Comparison of ENCODE assay signal across 9 cellular contexts in the genomic region with DNA sequence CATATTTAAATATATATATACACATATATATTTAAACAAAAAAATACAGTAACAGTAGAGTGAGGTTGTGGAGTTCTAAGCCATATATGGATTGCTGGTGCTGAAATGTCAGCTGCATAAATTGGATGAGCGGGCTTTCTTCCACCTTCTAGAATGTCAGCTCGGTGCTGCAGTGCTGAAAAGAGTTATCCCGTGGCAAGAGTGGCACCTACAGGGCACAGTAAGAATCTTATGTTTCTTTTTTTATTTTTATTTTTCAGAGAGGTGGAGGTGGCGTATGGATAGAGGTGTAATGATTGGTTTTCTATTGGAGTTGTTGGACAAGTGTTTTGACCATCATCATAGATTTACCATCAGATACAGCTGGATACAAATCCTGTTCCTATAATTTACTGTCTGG.
A peak's percentile ranks its signal among the peaks of the same experiment; 100 is the strongest.
DNase-seq lines count a peak whose midpoint lies in the region; ATAC-seq and TF ChIP-seq lines count a peak whose summit lies in the region.
"Had no signal": no experiment of that assay in that cellular context is flagged by ENCODE, and none has a peak within 500 bp of the region (broad histone marks: within the 10 kb centered on the region; RNA-seq: fewer than 3 reads in every experiment).

No MANE protein-coding gene starts in this region.

- H3K27me3 ChIP-seq in layer of hippocampus (ENCODE audit: control insufficient read depth, insufficient read depth, low read length) (no peaks in the 10 kb centered on the region), testis (no peaks in the 10 kb centered on the region)

- no peaks in the 10 kb centered on the region for H3K9me3 Mint-ChIP-seq in MCF 10A (ENCODE audit: unreplicated experiment)
- H3K9me3 Mint-ChIP-seq: IgD-negative memory B cell had no signal

- peaks cover 6% of the 10 kb centered on the region for H3K36me3 Mint-ChIP-seq in MCF 10A (ENCODE audit: insufficient read depth, unreplicated experiment)
- H3K36me3 Mint-ChIP-seq: IgD-negative memory B cell had no signal

- POLR2A ChIA-PET in MCF 10A (lab: Yijun Ruan, JAX): interaction anchor here (0.6 to 7.3 kb wide), 6 partner anchors 89 to 174 kb away, joined by 3 to 59 read pairs (median 23); a partner anchor contains a TSS

- H3K27ac ChIP-seq in layer of hippocampus (ENCODE audit: low read depth, low read length): peak overlapping the region; percentile 5
- H3K27ac ChIP-seq in testis: no peak overlapping the region

- peak; percentile 52 for DNase-seq in D341Med (ENCODE audit: low spot score)
- peak; percentile 79 for DNase-seq in NCI-H69 (lab: John Stamatoyannopoulos, UW)
- DNase-seq in MCF 10A (ENCODE audit: unreplicated experiment): peak; percentile 75
- peak; percentile 71 for DNase-seq in testis

- no peaks in the 10 kb centered on the region for H3K36me3 ChIP-seq in testis (ENCODE audit: low read depth, missing control alignments)

- no peaks in the 10 kb centered on the region for H3K27me3 Mint-ChIP-seq in MCF 10A (ENCODE audit: insufficient read depth, unreplicated experiment)

- no peak overlapping the region for H3K27ac Mint-ChIP-seq in MCF 10A (ENCODE audit: low read depth, unreplicated experiment)
- H3K27ac Mint-ChIP-seq: IgD-negative memory B cell had no signal

- BruUV-seq in MCF 10A (replicated peaks; lab: Mats Ljungman, UMichigan): no TSS peak

- no peak overlapping the region for H3K4me3 ChIP-seq in testis

- no peak overlapping the region for H3K4me3 Mint-ChIP-seq in MCF 10A (ENCODE audit: unreplicated experiment)
- H3K4me3 Mint-ChIP-seq: IgD-negative memory B cell had no signal

- WGBS in testis, 2 donors: 26 to 34% methylated on average over 4 of the region's 4 CpGs

- TF ChIP-seq POLR2A in testis (IDR thresholded peaks at IDR 0.05): no peak

- H3K4me1 ChIP-seq in testis: no peaks in the 10 kb centered on the region

- TF ChIP-seq CTCF in MCF 10A (IDR thresholded peaks at IDR 0.05; ENCODE audit: unreplicated experiment): peak; percentile 61
- TF ChIP-seq CTCF in testis (IDR thresholded peaks at IDR 0.05): peak; percentile 29 to 63 (median 54)

- H3K9me3 ChIP-seq in testis: no peaks in the 10 kb centered on the region

- ATAC-seq in HG02884 (IDR thresholded peaks at IDR 0.05; ENCODE audit: unreplicated experiment) (peak; percentile 45), GM19463 (IDR thresholded peaks at IDR 0.05; ENCODE audit: unreplicated experiment) (no peak), HG03025 (IDR thresholded peaks at IDR 0.05; ENCODE audit: low FRiP score, unreplicated experiment) (no peak)

- intact Hi-C loops in MCF 10A (cut with micrococcal nuclease) (loop anchor here (1.0 to 5.0 kb wide), 4 partner anchors 159 to 1389 kb away; no protein-coding TSS in a partner anchor), testis (cut with DNase I; ENCODE audit: low total_unique reads) (loop anchor here (5.0 kb wide), 1 partner anchor 159 kb away; no protein-coding TSS in a partner anchor)

- peaks cover 14% of the 10 kb centered on the region for H3K4me1 Mint-ChIP-seq in MCF 10A (ENCODE audit: insufficient read depth, unreplicated experiment)

- CTCF ChIA-PET in MCF 10A (lab: Yijun Ruan, JAX): interaction anchor here (0.6 to 8.6 kb wide), 42 partner anchors 8 to 1616 kb away, joined by 3 to 1114 read pairs (median 4); a partner anchor contains a TSS
